8 cellular contexts compared by ENCODE assay signal in genomic region chr20:56974499-56975250, GRCh38.
A peak's percentile ranks its signal among the peaks of the same experiment; 100 is the strongest.
DNase-seq lines count a peak whose midpoint lies in the region; ATAC-seq and TF ChIP-seq lines count a peak whose summit lies in the region.

No MANE protein-coding gene starts in this region.

- no peak overlapping the region for H2BK5ac ChIP-seq in IMR-90 (ENCODE audit: low read depth, low read length, poor library complexity, severe bottlenecking)

- H2AK5ac ChIP-seq in IMR-90 (ENCODE audit: low read depth, low read length), result no peak overlapping the region

- no peak overlapping the region for H2BK20ac ChIP-seq in IMR-90 (ENCODE audit: low read depth, low read length)

- no peak overlapping the region for H3K18ac ChIP-seq in IMR-90 (ENCODE audit: low read depth, low read length)

- no TSS peak for BruUV-seq in IMR-90 (replicated peaks; lab: Mats Ljungman, UMichigan)

- H3K9me1 ChIP-seq in IMR-90 (ENCODE audit: insufficient read depth, low read length), result no peaks in the 10 kb centered on the region

- no peak overlapping the region for H2BK120ac ChIP-seq in IMR-90 (ENCODE audit: low read depth, low read length)

- H2BK15ac ChIP-seq in IMR-90 (ENCODE audit: low read depth, low read length), result no peak overlapping the region

- no peak overlapping the region for H3K4ac ChIP-seq in IMR-90 (ENCODE audit: low read depth, low read length)

- peak; percentile 63 for TF ChIP-seq RAD21 in IMR-90 (IDR thresholded peaks at IDR 0.05; ENCODE audit: low read length)

- H3K4me2 ChIP-seq in IMR-90 (ENCODE audit: low read depth, low read length), result no peak overlapping the region

- H3K4me1 ChIP-seq in IMR-90 (ENCODE audit: control insufficient read depth, insufficient read depth, low read length), result no peaks in the 10 kb centered on the region

- H3K9ac ChIP-seq in IMR-90 (ENCODE audit: low read depth, low read length), result no peak overlapping the region

- peaks cover 5% of the 10 kb centered on the region; the same call in 1 of the 2 replicates for H3K27me3 ChIP-seq in IMR-90 (ENCODE audit: control insufficient read depth, insufficient read depth, low read length)

- no peaks in the 10 kb centered on the region for H4K20me1 ChIP-seq in IMR-90 (ENCODE audit: insufficient read depth, low read length)

- no peak for TF ChIP-seq POLR2A in IMR-90 (IDR thresholded peaks at IDR 0.05; ENCODE audit: low read depth, low read length)

- no peaks in the 10 kb centered on the region for H3K9me3 ChIP-seq in IMR-90 (ENCODE audit: control insufficient read depth, insufficient read depth, low read length)

- CTCF ChIA-PET in IMR-90 (lab: Yijun Ruan, JAX), result interaction anchor here (0.6 to 2.0 kb wide), 2 partner anchors 280 to 424 kb away, joined by 3 to 10 read pairs; no protein-coding TSS in a partner anchor

- H3K4me3 ChIP-seq in IMR-90 (ENCODE audit: insufficient read depth, low read depth, low read length), result no peak overlapping the region

- no peak overlapping the region for H4K5ac ChIP-seq in IMR-90 (ENCODE audit: low read depth, low read length)

- ATAC-seq in IMR-90 (ENCODE audit: low read depth) (peak; percentile 49; the same call in 1 of the 2 replicates), HG02610 (IDR thresholded peaks at IDR 0.05; ENCODE audit: unreplicated experiment) (no peak), left cardiac atrium (no peak)

- peak; percentile 61 for TF ChIP-seq CTCF in IMR-90 (conservative IDR thresholded peaks at IDR 0.05; ENCODE audit: low read depth, low read length)
- TF ChIP-seq CTCF in VCaP (conservative IDR thresholded peaks at IDR 0.05), result peak; percentile 93

- WGBS in IMR-90 (ENCODE audit: extremely low coverage in 2 of 2, insufficient read length in 1 of 2), 2 experiments, result no CpG with 5 or more reads among the region's 21 CpGs

- H2AK9ac ChIP-seq in IMR-90 (replicated peaks; ENCODE audit: low read depth, low read length, poor library complexity), result no peak overlapping the region

- POLR2A ChIA-PET in IMR-90 (lab: Charles Lee; ENCODE audit: unreplicated experiment), result no interaction called here

- H3K27ac ChIP-seq in IMR-90 (ENCODE audit: insufficient read depth, low read length) (no peak overlapping the region), VCaP (no peak overlapping the region)

- H3K79me1 ChIP-seq in IMR-90 (ENCODE audit: low read depth in 1 of 2, low read length in 2 of 2), result no peaks in the 10 kb centered on the region

- no peak overlapping the region for H3K56ac ChIP-seq in IMR-90 (ENCODE audit: extremely low read depth, insufficient read depth, low read length)

- H4K8ac ChIP-seq in IMR-90 (ENCODE audit: low read depth in 2 of 2, low read length in 2 of 2), result no peak overlapping the region

- H3K14ac ChIP-seq in IMR-90 (replicated peaks; ENCODE audit: low read depth, low read length), result no peak overlapping the region

- H4K91ac ChIP-seq in IMR-90 (ENCODE audit: insufficient read depth, low read depth, low read length), result no peak overlapping the region

- no peak overlapping the region for H3K23ac ChIP-seq in IMR-90 (ENCODE audit: low read depth, low read length)

- no peaks in the 10 kb centered on the region for H3K36me3 ChIP-seq in IMR-90 (ENCODE audit: control insufficient read depth, insufficient read depth, low read length)

- in situ Hi-C loops in IMR-90 (cut with MboI; ENCODE audit: low sequenced_read_pairs), result loop anchor here (5.0 kb wide), 1 partner anchor 422 kb away; no protein-coding TSS in a partner anchor

- intact Hi-C loops in IMR-90 (cut with micrococcal nuclease) (loop anchor here (1.0 kb wide), 1 partner anchor 424 kb away; no protein-coding TSS in a partner anchor), left cardiac atrium (cut with DNase I) (loop anchor here in 1 of 2 donors (5.0 kb wide), 1 partner anchor 422 kb away; no protein-coding TSS in a partner anchor)

- dilution Hi-C loops in IMR-90 (cut with HindIII; ENCODE audit: low sequenced_read_pairs, unreplicated experiment), result no loop called here

- DNase-seq in DMS 273 (lab: John Stamatoyannopoulos, UW; ENCODE audit: unreplicated experiment), result peak; percentile 82
- DNase-seq in DMS 273 treated with DMSO at 0.1 percent for 48 hours (lab: John Stamatoyannopoulos, UW), result no peak
- DNase-seq in IMR-90, result peak; percentile 37
- DNase-seq in hippocampal formation (lab: John Stamatoyannopoulos, UW), result peak; percentile 0 to 23
- peak; percentile 52 for DNase-seq in superior temporal gyrus (ENCODE audit: extremely low spot score)
- no peak for DNase-seq in left cardiac atrium

- no peak overlapping the region for H2AFZ ChIP-seq in IMR-90 (replicated peaks; ENCODE audit: low read length, poor library complexity)

TF ChIP-seq in IMR-90, 13 proteins besides CTCF, POLR2A, EP300 and RAD21:
- TF ChIP-seq SMC3 (IDR thresholded peaks at IDR 0.05; ENCODE audit: low read depth, low read length), result peak; percentile 62
- TF ChIP-seq MAZ (IDR thresholded peaks at IDR 0.05; ENCODE audit: borderline replicate concordance, low read depth, low read length), result no peak
- TF ChIP-seq, protein P1, sequence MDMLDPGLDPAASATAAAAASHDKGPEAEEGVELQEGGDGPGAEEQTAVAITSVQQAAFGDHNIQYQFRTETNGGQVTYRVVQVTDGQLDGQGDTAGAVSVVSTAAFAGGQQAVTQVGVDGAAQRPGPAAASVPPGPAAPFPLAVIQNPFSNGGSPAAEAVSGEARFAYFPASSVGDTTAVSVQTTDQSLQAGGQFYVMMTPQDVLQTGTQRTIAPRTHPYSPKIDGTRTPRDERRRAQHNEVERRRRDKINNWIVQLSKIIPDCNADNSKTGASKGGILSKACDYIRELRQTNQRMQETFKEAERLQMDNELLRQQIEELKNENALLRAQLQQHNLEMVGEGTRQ (IDR thresholded peaks at IDR 0.05; ENCODE audit: low read depth, low read length), result no peak
- TF ChIP-seq CEBPB (IDR thresholded peaks at IDR 0.05; ENCODE audit: low read depth, low read length), result no peak
- TF ChIP-seq CHD1 (IDR thresholded peaks at IDR 0.05; ENCODE audit: low read depth, low read length), result no peak

Comparison
In these comparisons a context has a peak if more than half of its experiments do, and no peak if none do; other contexts are left out.
1. DNase-seq: peak in DMS 273 (single experiment), IMR-90 (single experiment), hippocampal formation (2 of 2) and superior temporal gyrus (single experiment); none in DMS 273 treated with DMSO at 0.1 percent for 48 hours (single experiment) and left cardiac atrium (single experiment).